In genomic region chr12:25875661-25876060, GRCh38 we compare ENCODE assay signal across 20 cellular contexts.
DNase-seq lines count a peak whose midpoint lies in the region; ATAC-seq, FAIRE-seq and TF ChIP-seq lines count a peak whose summit lies in the region.
"Had no signal": no experiment of that assay in that cellular context is flagged by ENCODE, and none has a peak within 500 bp of the region (broad histone marks: within the 10 kb centered on the region; RNA-seq: fewer than 3 reads in every experiment).

No MANE protein-coding gene starts in this region.

- H3K27ac Mint-ChIP-seq in progenitor cell of endocrine pancreas, result no peak overlapping the region
- H3K27ac Mint-ChIP-seq: CD4-positive, alpha-beta T cell had no signal

- H3K4me3 ChIP-seq in H1 (ENCODE audit: extremely low read depth in 1 of 4, insufficient read depth in 2 of 4, low read depth in 3 of 4, low read length in 4 of 4), result no peak overlapping the region
- H3K4me3 ChIP-seq: PC-9 had no signal

- H3K27ac ChIP-seq in H1 (ENCODE audit: low read depth, low read length), result no peak overlapping the region
- H3K27ac ChIP-seq: HL-60, PC-9 had no signal

- no peak overlapping the region for H3K56ac ChIP-seq in H1 (replicated peaks; ENCODE audit: insufficient read length, low read depth, low read length)

- H3K14ac ChIP-seq in H1 (ENCODE audit: insufficient read length), result no peak overlapping the region

- no peaks in the 10 kb centered on the region for H3K36me3 Mint-ChIP-seq in progenitor cell of endocrine pancreas (ENCODE audit: insufficient read depth)
- H3K36me3 Mint-ChIP-seq in activated T-cell treated with anti-CD3 and anti-CD28 coated beads, Interleukin-2, amount 50 U/mL, for 4 hours (ENCODE audit: insufficient read depth), result no peaks in the 10 kb centered on the region

- no peaks in the 10 kb centered on the region for H3K79me1 ChIP-seq in H1 (ENCODE audit: low read depth, low read length)

- H2BK15ac ChIP-seq in H1 (ENCODE audit: low read length), result no peak overlapping the region

- H3K9ac ChIP-seq in H1 (replicated peaks in 1 of 4; ENCODE audit: extremely low read depth in 1 of 4, low read depth in 3 of 4, low read length in 3 of 4), result no peak overlapping the region

- WGBS in H1 (ENCODE audit: extremely low coverage in 1 of 2, insufficient coverage in 1 of 2, insufficient read length in 1 of 2, insufficient replicate concordance in 2 of 2, low coverage in 1 of 2, low lambda C conversion rate in 2 of 2, missing lambda C conversion rate in 1 of 2), 2 experiments, result 93% methylated on average over 1 of the region's 1 CpG; no CpG with 5 or more reads in 1 of the 2 experiments

- TF ChIP-seq CTCF in H1 (IDR thresholded peaks at IDR 0.05; ENCODE audit: control extremely low read depth in 1 of 3, insufficient read depth in 1 of 3, low read depth in 1 of 3, low read length in 3 of 3) (no peak), progenitor cell of endocrine pancreas (IDR thresholded peaks at IDR 0.05; ENCODE audit: unreplicated experiment) (no peak)

- TF ChIP-seq EP300 in H1 (IDR thresholded peaks at IDR 0.05; ENCODE audit: borderline replicate concordance in 1 of 2, low read depth in 2 of 2, low read length in 2 of 2), result no peak

- DNase-seq in NCI-H226 (peak; percentile 64), H1 (ENCODE audit: low read depth in 1 of 2, low spot score in 2 of 2) (no peak), islet precursor cell (peak; percentile 68), SHP77 treated with DMSO at 0.1 percent for 48 hours (lab: John Stamatoyannopoulos, UW) (no peak), progenitor cell of endocrine pancreas (ENCODE audit: low spot score, unreplicated experiment) (no peak)
- DNase-seq in activated T-cell treated with anti-CD3 and anti-CD28 coated beads, Interleukin-2, amount 50 U/mL, for 4 hours, result no peak
- DNase-seq: BE2C; Calu3; CD4-positive, alpha-beta T cell; DMS79; MV-4-11; NCI-H1417; NCI-H187 treated with DMSO at 0.1 percent for 48 hours; NCI-H510A; NCI-H774; PC-9 had no signal

- H2AFZ ChIP-seq in H1 (ENCODE audit: low read length), result 0 out of 2 replicates have a peak overlapping the region, but pooled peaks have one; percentile 33
- H2AFZ ChIP-seq: PC-9 had no signal

- H2BK12ac ChIP-seq in H1 (ENCODE audit: low read depth, low read length), result no peak overlapping the region

- no peak overlapping the region for H3K4ac ChIP-seq in H1 (replicated peaks; ENCODE audit: insufficient read length, low read depth, low read length)

- H3K4me1 Mint-ChIP-seq in progenitor cell of endocrine pancreas (ENCODE audit: low read depth), result peaks cover 10% of the 10 kb centered on the region
- H3K4me1 Mint-ChIP-seq in activated T-cell treated with anti-CD3 and anti-CD28 coated beads, Interleukin-2, amount 50 U/mL, for 4 hours (ENCODE audit: low read depth), result no peaks in the 10 kb centered on the region

- no peak overlapping the region for H3K4me3 Mint-ChIP-seq in progenitor cell of endocrine pancreas (ENCODE audit: low read depth)
- H3K4me3 Mint-ChIP-seq in activated T-cell treated with anti-CD3 and anti-CD28 coated beads, Interleukin-2, amount 50 U/mL, for 4 hours, result no peak overlapping the region
- H3K4me3 Mint-ChIP-seq: CD4-positive, alpha-beta T cell had no signal

- H2BK20ac ChIP-seq in H1 (ENCODE audit: low read length), result no peak overlapping the region

- no peaks in the 10 kb centered on the region for H3K4me1 ChIP-seq in H1 (replicated peaks in 1 of 4; ENCODE audit: control insufficient read depth in 3 of 4, insufficient read depth in 4 of 4, low read length in 3 of 4)
- H3K4me1 ChIP-seq: BE2C had no signal

- H3K4me2 ChIP-seq in H1 (ENCODE audit: insufficient read depth in 1 of 2, low read depth in 2 of 2, low read length in 2 of 2), result no peak overlapping the region
- H3K4me2 ChIP-seq: PC-9 had no signal

- POLR2A ChIA-PET in H1 (lab: Charles Lee; ENCODE audit: partially characterized antibody), result no interaction called here

- no peak overlapping the region for H4K8ac ChIP-seq in H1 (ENCODE audit: extremely low read depth, insufficient read depth, low read length)

- no peaks in the 10 kb centered on the region for H3K27me3 Mint-ChIP-seq in progenitor cell of endocrine pancreas
- peaks cover 3% of the 10 kb centered on the region for H3K27me3 Mint-ChIP-seq in activated T-cell treated with anti-CD3 and anti-CD28 coated beads, Interleukin-2, amount 50 U/mL, for 4 hours (ENCODE audit: low read depth)
- H3K27me3 Mint-ChIP-seq: CD4-positive, alpha-beta T cell had no signal

- no peaks in the 10 kb centered on the region for H3K79me2 ChIP-seq in H1 (ENCODE audit: control insufficient read depth in 1 of 2, insufficient read depth in 2 of 2, low read length in 2 of 2)

- H4K91ac ChIP-seq in H1 (replicated peaks; ENCODE audit: insufficient read length, low read length), result no peak overlapping the region

- H4K5ac ChIP-seq in H1 (ENCODE audit: insufficient read length, low read depth, low read length), result no peak overlapping the region

- no peaks in the 10 kb centered on the region for H3K36me3 ChIP-seq in H1 (ENCODE audit: control insufficient read depth in 2 of 4, insufficient read depth in 4 of 4, low read length in 3 of 4)
- H3K36me3 ChIP-seq: BE2C had no signal

- no peak overlapping the region for H2BK5ac ChIP-seq in H1 (ENCODE audit: low read depth, low read length)

- no peak for TF ChIP-seq RAD21 in H1 (IDR thresholded peaks at IDR 0.05 in 1 of 2, conservative IDR thresholded peaks at IDR 0.05 in 1 of 2; ENCODE audit: low read depth in 2 of 2, low read length in 2 of 2)

- no peak for TF ChIP-seq POLR2A in H1 (IDR thresholded peaks at IDR 0.05; ENCODE audit: control extremely low read depth in 1 of 2, low read depth in 2 of 2, low read length in 2 of 2)

- CTCF ChIA-PET in H1 (lab: Charles Lee; ENCODE audit: partially characterized antibody), result no interaction called here

- no peak overlapping the region for H2BK120ac ChIP-seq in H1 (replicated peaks; ENCODE audit: low read depth, low read length)

- no peaks in the 10 kb centered on the region for H3K27me3 ChIP-seq in H1 (replicated peaks in 1 of 4; ENCODE audit: control insufficient read depth in 3 of 4, extremely low read depth in 1 of 4, insufficient read depth in 3 of 4, low read length in 3 of 4)
- H3K27me3 ChIP-seq: BE2C had no signal

- H3K9me3 ChIP-seq in H1 (ENCODE audit: insufficient read depth in 2 of 2, low read depth in 1 of 2, low read length in 1 of 2), result no peaks in the 10 kb centered on the region
- H3K9me3 ChIP-seq: BE2C had no signal

- H3K23me2 ChIP-seq in H1 (ENCODE audit: low read depth, low read length), result no peaks in the 10 kb centered on the region

- FAIRE-seq in H1 (lab: Jason Lieb, UNC), result no peak
- FAIRE-seq: HTR-8/SVneo had no signal

- H3K18ac ChIP-seq in H1 (ENCODE audit: extremely low read depth, low read length), result no peak overlapping the region

- no peak overlapping the region for H3K23ac ChIP-seq in H1 (ENCODE audit: insufficient read length)

- no peaks in the 10 kb centered on the region for H4K20me1 ChIP-seq in H1 (replicated peaks in 1 of 2; ENCODE audit: control insufficient read depth in 1 of 2, insufficient read depth in 2 of 2, low read length in 2 of 2)

- no peak for ATAC-seq in activated T-cell treated with anti-CD3 and anti-CD28 coated beads, Interleukin-2, amount 50 U/mL, for 4 hours
- no peak for ATAC-seq in GM19324 (IDR thresholded peaks at IDR 0.05; ENCODE audit: low FRiP score, unreplicated experiment)
- ATAC-seq: HCT116 had no signal

- no peaks in the 10 kb centered on the region for H3K9me3 Mint-ChIP-seq in progenitor cell of endocrine pancreas (ENCODE audit: low read depth)
- H3K9me3 Mint-ChIP-seq in activated T-cell treated with anti-CD3 and anti-CD28 coated beads, Interleukin-2, amount 50 U/mL, for 4 hours, result no peaks in the 10 kb centered on the region

- no peak overlapping the region for H2AK5ac ChIP-seq in H1 (ENCODE audit: low read depth, low read length)

TF ChIP-seq in H1, 55 proteins besides CTCF, POLR2A, EP300 and RAD21:
- TF ChIP-seq NRF1 (IDR thresholded peaks at IDR 0.05; ENCODE audit: low read depth, low read length) (no peak), BRCA1 (IDR thresholded peaks at IDR 0.05; ENCODE audit: low read depth, low read length) (no peak)

Comparison
In these comparisons a context has a peak if more than half of its experiments do, and no peak if none do; other contexts are left out.
1. DNase-seq: peak in NCI-H226 (single experiment) and islet precursor cell (single experiment); none in H1 (0 of 2), SHP77 treated with DMSO at 0.1 percent for 48 hours (single experiment), progenitor cell of endocrine pancreas (single experiment) and activated T-cell treated with anti-CD3 and anti-CD28 coated beads, Interleukin-2, amount 50 U/mL, for 4 hours (single experiment).